1 cellular context compared by ENCODE assay signal in the genomic region with DNA sequence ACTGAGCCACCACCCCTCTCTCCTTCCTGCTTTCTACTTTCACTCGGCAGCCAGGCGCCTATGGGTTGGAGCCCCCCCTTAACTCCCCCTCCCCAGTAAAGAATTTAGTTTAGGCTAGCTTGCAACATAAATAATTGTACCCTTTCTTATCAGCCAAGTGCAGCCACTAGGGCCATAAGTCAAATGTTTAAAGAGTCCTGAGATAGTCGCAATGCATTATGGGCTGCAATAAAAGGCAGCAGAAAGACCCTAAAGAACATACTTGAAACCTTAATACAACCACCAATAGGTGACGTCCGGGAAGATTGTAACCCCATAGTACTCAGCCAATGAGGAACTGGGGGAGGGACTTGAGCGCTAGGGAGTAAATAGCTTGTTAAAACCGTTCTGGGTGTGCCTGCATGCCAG.
TF ChIP-seq lines count a peak whose summit lies in the region.

No MANE protein-coding gene starts in this region.

TF ChIP-seq in K562, 482 proteins besides CTCF, POLR2A, EP300 and RAD21 (continued from another document and continues in another):
- TF ChIP-seq, protein P1, sequence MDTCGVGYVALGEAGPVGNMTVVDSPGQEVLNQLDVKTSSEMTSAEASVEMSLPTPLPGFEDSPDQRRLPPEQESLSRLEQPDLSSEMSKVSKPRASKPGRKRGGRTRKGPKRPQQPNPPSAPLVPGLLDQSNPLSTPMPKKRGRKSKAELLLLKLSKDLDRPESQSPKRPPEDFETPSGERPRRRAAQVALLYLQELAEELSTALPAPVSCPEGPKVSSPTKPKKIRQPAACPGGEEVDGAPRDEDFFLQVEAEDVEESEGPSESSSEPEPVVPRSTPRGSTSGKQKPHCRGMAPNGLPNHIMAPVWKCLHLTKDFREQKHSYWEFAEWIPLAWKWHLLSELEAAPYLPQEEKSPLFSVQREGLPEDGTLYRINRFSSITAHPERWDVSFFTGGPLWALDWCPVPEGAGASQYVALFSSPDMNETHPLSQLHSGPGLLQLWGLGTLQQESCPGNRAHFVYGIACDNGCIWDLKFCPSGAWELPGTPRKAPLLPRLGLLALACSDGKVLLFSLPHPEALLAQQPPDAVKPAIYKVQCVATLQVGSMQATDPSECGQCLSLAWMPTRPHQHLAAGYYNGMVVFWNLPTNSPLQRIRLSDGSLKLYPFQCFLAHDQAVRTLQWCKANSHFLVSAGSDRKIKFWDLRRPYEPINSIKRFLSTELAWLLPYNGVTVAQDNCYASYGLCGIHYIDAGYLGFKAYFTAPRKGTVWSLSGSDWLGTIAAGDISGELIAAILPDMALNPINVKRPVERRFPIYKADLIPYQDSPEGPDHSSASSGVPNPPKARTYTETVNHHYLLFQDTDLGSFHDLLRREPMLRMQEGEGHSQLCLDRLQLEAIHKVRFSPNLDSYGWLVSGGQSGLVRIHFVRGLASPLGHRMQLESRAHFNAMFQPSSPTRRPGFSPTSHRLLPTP (IDR thresholded peaks at IDR 0.05; ENCODE audit: borderline replicate concordance, extremely low read depth, insufficient read length): no peak
- TF ChIP-seq, protein P2, sequence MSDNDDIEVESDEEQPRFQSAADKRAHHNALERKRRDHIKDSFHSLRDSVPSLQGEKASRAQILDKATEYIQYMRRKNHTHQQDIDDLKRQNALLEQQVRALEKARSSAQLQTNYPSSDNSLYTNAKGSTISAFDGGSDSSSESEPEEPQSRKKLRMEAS (CRISPR knock-in tag; IDR thresholded peaks at IDR 0.05): no peak
- TF ChIP-seq ZZZ3 (IDR thresholded peaks at IDR 0.05): no peak
- TF ChIP-seq ZNF512 (tag; IDR thresholded peaks at IDR 0.05): no peak
- TF ChIP-seq ZBTB17 (CRISPR knock-in tag; IDR thresholded peaks at IDR 0.05): no peak
- TF ChIP-seq ZNF639 (CRISPR knock-in tag; conservative IDR thresholded peaks at IDR 0.05 in 1 of 2, IDR thresholded peaks at IDR 0.05 in 1 of 2): no peak
- no peak for TF ChIP-seq CTCFL (IDR thresholded peaks at IDR 0.05; ENCODE audit: borderline replicate concordance, insufficient read depth, low read depth, low read length, poor library complexity, severe bottlenecking)
- no peak for TF ChIP-seq ZNF41 (CRISPR knock-in tag; conservative IDR thresholded peaks at IDR 0.05)
- no peak for TF ChIP-seq KDM5B (IDR thresholded peaks at IDR 0.05; ENCODE audit: insufficient replicate concordance, low read depth, low read length)
- TF ChIP-seq MTA3 (IDR thresholded peaks at IDR 0.05; ENCODE audit: borderline replicate concordance): peak; percentile 94
- TF ChIP-seq ATF7 (IDR thresholded peaks at IDR 0.05): peak; percentile 55; the same call in 1 of the 2 replicates
- no peak for TF ChIP-seq ARNT (IDR thresholded peaks at IDR 0.05)
- TF ChIP-seq, protein P3, sequence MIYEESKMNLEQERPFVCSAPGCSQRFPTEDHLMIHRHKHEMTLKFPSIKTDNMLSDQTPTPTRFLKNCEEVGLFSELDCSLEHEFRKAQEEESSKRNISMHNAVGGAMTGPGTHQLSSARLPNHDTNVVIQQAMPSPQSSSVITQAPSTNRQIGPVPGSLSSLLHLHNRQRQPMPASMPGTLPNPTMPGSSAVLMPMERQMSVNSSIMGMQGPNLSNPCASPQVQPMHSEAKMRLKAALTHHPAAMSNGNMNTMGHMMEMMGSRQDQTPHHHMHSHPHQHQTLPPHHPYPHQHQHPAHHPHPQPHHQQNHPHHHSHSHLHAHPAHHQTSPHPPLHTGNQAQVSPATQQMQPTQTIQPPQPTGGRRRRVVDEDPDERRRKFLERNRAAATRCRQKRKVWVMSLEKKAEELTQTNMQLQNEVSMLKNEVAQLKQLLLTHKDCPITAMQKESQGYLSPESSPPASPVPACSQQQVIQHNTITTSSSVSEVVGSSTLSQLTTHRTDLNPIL (CRISPR knock-in tag; IDR thresholded peaks at IDR 0.05): no peak
- no peak for TF ChIP-seq CREBBP (IDR thresholded peaks at IDR 0.05; ENCODE audit: low read depth, low read length)
- TF ChIP-seq CHD2 (IDR thresholded peaks at IDR 0.05; ENCODE audit: low read depth, low read length): peak; percentile 42; the same call in 1 of the 2 replicates
- TF ChIP-seq, protein P4, sequence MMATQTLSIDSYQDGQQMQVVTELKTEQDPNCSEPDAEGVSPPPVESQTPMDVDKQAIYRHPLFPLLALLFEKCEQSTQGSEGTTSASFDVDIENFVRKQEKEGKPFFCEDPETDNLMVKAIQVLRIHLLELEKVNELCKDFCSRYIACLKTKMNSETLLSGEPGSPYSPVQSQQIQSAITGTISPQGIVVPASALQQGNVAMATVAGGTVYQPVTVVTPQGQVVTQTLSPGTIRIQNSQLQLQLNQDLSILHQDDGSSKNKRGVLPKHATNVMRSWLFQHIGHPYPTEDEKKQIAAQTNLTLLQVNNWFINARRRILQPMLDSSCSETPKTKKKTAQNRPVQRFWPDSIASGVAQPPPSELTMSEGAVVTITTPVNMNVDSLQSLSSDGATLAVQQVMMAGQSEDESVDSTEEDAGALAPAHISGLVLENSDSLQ (IDR thresholded peaks at IDR 0.05): peak; percentile 73
- TF ChIP-seq HSF4 (CRISPR knock-in tag; IDR thresholded peaks at IDR 0.05; ENCODE audit: borderline replicate concordance): no peak
- TF ChIP-seq, protein P5, sequence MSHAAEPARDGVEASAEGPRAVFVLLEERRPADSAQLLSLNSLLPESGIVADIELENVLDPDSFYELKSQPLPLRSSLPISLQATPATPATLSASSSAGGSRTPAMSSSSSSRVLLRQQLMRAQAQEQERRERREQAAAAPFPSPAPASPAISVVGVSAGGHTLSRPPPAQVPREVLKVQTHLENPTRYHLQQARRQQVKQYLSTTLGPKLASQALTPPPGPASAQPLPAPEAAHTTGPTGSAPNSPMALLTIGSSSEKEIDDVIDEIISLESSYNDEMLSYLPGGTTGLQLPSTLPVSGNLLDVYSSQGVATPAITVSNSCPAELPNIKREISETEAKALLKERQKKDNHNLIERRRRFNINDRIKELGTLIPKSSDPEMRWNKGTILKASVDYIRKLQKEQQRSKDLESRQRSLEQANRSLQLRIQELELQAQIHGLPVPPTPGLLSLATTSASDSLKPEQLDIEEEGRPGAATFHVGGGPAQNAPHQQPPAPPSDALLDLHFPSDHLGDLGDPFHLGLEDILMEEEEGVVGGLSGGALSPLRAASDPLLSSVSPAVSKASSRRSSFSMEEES (CRISPR knock-in tag; IDR thresholded peaks at IDR 0.05): no peak
- no peak for TF ChIP-seq ZNF696 (CRISPR knock-in tag; conservative IDR thresholded peaks at IDR 0.05)
- TF ChIP-seq MBD2 (IDR thresholded peaks at IDR 0.05; ENCODE audit: borderline replicate concordance, low read depth): 0 out of 2 replicates have a peak, but pooled peaks have one; percentile 32
- no peak for TF ChIP-seq MECOM (CRISPR knock-in tag; IDR thresholded peaks at IDR 0.05)
- peak; percentile 15; the same call in 1 of the 2 replicates for TF ChIP-seq L3MBTL2 (IDR thresholded peaks at IDR 0.05)
- TF ChIP-seq NELFE (IDR thresholded peaks at IDR 0.05; ENCODE audit: insufficient read depth, insufficient read length): no peak
- no peak for TF ChIP-seq ZSCAN29 (IDR thresholded peaks at IDR 0.05)
- no peak for TF ChIP-seq BMI1 (IDR thresholded peaks at IDR 0.05; ENCODE audit: low read length)
- no peak for TF ChIP-seq HOMEZ (CRISPR knock-in tag; IDR thresholded peaks at IDR 0.05)
- TF ChIP-seq ZNF518B (CRISPR knock-in tag; IDR thresholded peaks at IDR 0.05): no peak
- TF ChIP-seq, protein P6, sequence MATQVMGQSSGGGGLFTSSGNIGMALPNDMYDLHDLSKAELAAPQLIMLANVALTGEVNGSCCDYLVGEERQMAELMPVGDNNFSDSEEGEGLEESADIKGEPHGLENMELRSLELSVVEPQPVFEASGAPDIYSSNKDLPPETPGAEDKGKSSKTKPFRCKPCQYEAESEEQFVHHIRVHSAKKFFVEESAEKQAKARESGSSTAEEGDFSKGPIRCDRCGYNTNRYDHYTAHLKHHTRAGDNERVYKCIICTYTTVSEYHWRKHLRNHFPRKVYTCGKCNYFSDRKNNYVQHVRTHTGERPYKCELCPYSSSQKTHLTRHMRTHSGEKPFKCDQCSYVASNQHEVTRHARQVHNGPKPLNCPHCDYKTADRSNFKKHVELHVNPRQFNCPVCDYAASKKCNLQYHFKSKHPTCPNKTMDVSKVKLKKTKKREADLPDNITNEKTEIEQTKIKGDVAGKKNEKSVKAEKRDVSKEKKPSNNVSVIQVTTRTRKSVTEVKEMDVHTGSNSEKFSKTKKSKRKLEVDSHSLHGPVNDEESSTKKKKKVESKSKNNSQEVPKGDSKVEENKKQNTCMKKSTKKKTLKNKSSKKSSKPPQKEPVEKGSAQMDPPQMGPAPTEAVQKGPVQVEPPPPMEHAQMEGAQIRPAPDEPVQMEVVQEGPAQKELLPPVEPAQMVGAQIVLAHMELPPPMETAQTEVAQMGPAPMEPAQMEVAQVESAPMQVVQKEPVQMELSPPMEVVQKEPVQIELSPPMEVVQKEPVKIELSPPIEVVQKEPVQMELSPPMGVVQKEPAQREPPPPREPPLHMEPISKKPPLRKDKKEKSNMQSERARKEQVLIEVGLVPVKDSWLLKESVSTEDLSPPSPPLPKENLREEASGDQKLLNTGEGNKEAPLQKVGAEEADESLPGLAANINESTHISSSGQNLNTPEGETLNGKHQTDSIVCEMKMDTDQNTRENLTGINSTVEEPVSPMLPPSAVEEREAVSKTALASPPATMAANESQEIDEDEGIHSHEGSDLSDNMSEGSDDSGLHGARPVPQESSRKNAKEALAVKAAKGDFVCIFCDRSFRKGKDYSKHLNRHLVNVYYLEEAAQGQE (CRISPR knock-in tag; IDR thresholded peaks at IDR 0.05; ENCODE audit: low read depth): no peak
